In genomic region chr1:209484429-209484828, GRCh38 we compare ENCODE assay signal across 19 cellular contexts.
DNase-seq lines count a peak whose midpoint lies in the region; ATAC-seq, FAIRE-seq and TF ChIP-seq lines count a peak whose summit lies in the region.
"Had no signal": no experiment of that assay in that cellular context is flagged by ENCODE, and none has a peak within 500 bp of the region (broad histone marks: within the 10 kb centered on the region; RNA-seq: fewer than 3 reads in every experiment).

No MANE protein-coding gene starts in this region.

- H3K27me3 ChIP-seq in right lobe of liver (no peaks in the 10 kb centered on the region), HepG2 (ENCODE audit: control insufficient read depth in 1 of 2, insufficient read depth in 2 of 2, low read length in 2 of 2) (no peaks in the 10 kb centered on the region), esophagus (ENCODE audit: control insufficient read depth in 1 of 2, insufficient read depth in 2 of 2, low read length in 2 of 2) (no peaks in the 10 kb centered on the region)

- TF ChIP-seq CTCF in right lobe of liver (IDR thresholded peaks at IDR 0.05) (peak in 3 of 4 donors; percentile 6 to 10 (median 9)), HepG2 (CRISPR knock-in tag; IDR thresholded peaks at IDR 0.05) (no peak)

- H3K9ac ChIP-seq in HepG2 (ENCODE audit: insufficient read depth, low read depth, low read length): no peak overlapping the region
- H3K9ac ChIP-seq: GM23248 had no signal

- H3K4me2 ChIP-seq in HepG2 (ENCODE audit: low read depth, low read length): no peak overlapping the region

- no peak for FAIRE-seq in HepG2 (lab: Jason Lieb, UNC)
- FAIRE-seq: GM12878, GM18507, HTR-8/SVneo had no signal

- CTCF ChIA-PET in HepG2 (lab: Yijun Ruan, JAX; ENCODE audit: low intra/inter-chr PET ratio, low total read pairs): no interaction called here

- H3K36me3 ChIP-seq in right lobe of liver (no peaks in the 10 kb centered on the region), HepG2 (replicated peaks in 1 of 2; ENCODE audit: control insufficient read depth in 1 of 2, insufficient read depth in 2 of 2, low read length in 2 of 2) (no peaks in the 10 kb centered on the region), esophagus (ENCODE audit: control insufficient read depth in 2 of 2, insufficient read depth in 2 of 2, low read length in 1 of 2) (no peaks in the 10 kb centered on the region)

- TF ChIP-seq POLR2A in right lobe of liver (IDR thresholded peaks at IDR 0.05) (no peak), HepG2 (IDR thresholded peaks at IDR 0.05; ENCODE audit: insufficient read depth in 1 of 2, low read depth in 2 of 2, low read length in 2 of 2) (no peak)

- BruUV-seq in HepG2 (replicated peaks; lab: Mats Ljungman, UMichigan): no TSS peak

- ATAC-seq in right lobe of liver (peak in 2 of 4 donors; percentile 18 to 59), HepG2 (no peak)
- ATAC-seq: GM12878 had no signal

- TF ChIP-seq RAD21 in HepG2 (CRISPR knock-in tag; IDR thresholded peaks at IDR 0.05): no peak

- no peak overlapping the region for H3K4me3 ChIP-seq in right lobe of liver
- H3K4me3 ChIP-seq in HepG2 (replicated peaks in 1 of 3; ENCODE audit: insufficient read depth in 1 of 3, low read depth in 2 of 3, low read length in 3 of 3): no peak overlapping the region
- no peak overlapping the region for H3K4me3 ChIP-seq in esophagus (ENCODE audit: low read depth in 1 of 2, low read length in 2 of 2)
- H3K4me3 ChIP-seq: GM12878, GM23248 had no signal

- TF ChIP-seq EP300 in HepG2 (IDR thresholded peaks at IDR 0.05; ENCODE audit: low read depth in 2 of 2, low read length in 2 of 2) (no peak), HepG2 (CRISPR knock-in tag; IDR thresholded peaks at IDR 0.05; ENCODE audit: borderline replicate concordance) (no peak)

- H3K4me1 ChIP-seq in right lobe of liver (no peaks in the 10 kb centered on the region), HepG2 (ENCODE audit: insufficient read depth, low read length) (no peaks in the 10 kb centered on the region), esophagus (ENCODE audit: control insufficient read depth in 2 of 2, insufficient read depth in 2 of 2, low read length in 1 of 2) (peaks cover 0 to 3% of the 10 kb centered on the region in 2 donors)

- H3K27ac ChIP-seq in right lobe of liver (no peak overlapping the region), HepG2 (ENCODE audit: extremely low read length, insufficient read depth, low read length) (no peak overlapping the region), esophagus (ENCODE audit: low read depth in 2 of 2, low read length in 1 of 2) (peak overlapping the region; percentile 26 to 55)
- H3K27ac ChIP-seq: GM23248, HL-60 had no signal

- intact Hi-C loops in right lobe of liver (cut with DNase I): no loop called here
- intact Hi-C loops in HepG2 (cut with micrococcal nuclease; ENCODE audit: unreplicated experiment): no loop called here

- no peak overlapping the region for H2AFZ ChIP-seq in HepG2 (ENCODE audit: low read length)
- H2AFZ ChIP-seq: GM23248 had no signal

- in situ Hi-C loops in HepG2 (cut with HindIII; ENCODE audit: extremely low pct_ligation_motif_present, low pct_unique_long_range_greater_than_20kb): no loop called here

- H3K9me3 ChIP-seq in right lobe of liver (no peaks in the 10 kb centered on the region), HepG2 (ENCODE audit: low read length) (no peaks in the 10 kb centered on the region), esophagus (ENCODE audit: control insufficient read depth in 2 of 2, insufficient read depth in 1 of 2, low read depth in 1 of 2, low read length in 1 of 2) (no peaks in the 10 kb centered on the region)

- no peaks in the 10 kb centered on the region for H3K79me2 ChIP-seq in HepG2 (ENCODE audit: insufficient read depth, low read length)

- no peak for DNase-seq in right lobe of liver
- DNase-seq in HepG2 (ENCODE audit: low spot score): no peak
- DNase-seq in NCI-H345 treated with DMSO at 0.1 percent for 48 hours (lab: John Stamatoyannopoulos, UW; ENCODE audit: unreplicated experiment): peak; percentile 66
- no peak for DNase-seq in DMS79 (lab: John Stamatoyannopoulos, UW)
- DNase-seq in putamen (ENCODE audit: low spot score): no peak
- no peak for DNase-seq in effector CD8-positive, alpha-beta T cell (lab: John Stamatoyannopoulos, UW)
- DNase-seq: Calu3, GDM1, NCI-H1417 treated with DMSO at 0.1 percent for 48 hours, NCI-H524, OCI-M1, RPMI8226, T-helper 2 cell had no signal

- POLR2A ChIA-PET in HepG2 (lab: Yijun Ruan, JAX): no interaction called here

- no peaks in the 10 kb centered on the region for H4K20me1 ChIP-seq in HepG2 (ENCODE audit: insufficient read depth, low read length)

TF ChIP-seq in HepG2, 621 proteins besides CTCF, POLR2A, EP300 and RAD21:
- TF ChIP-seq ZNF503 (CRISPR knock-in tag; IDR thresholded peaks at IDR 0.05) (no peak), IRF9 (CRISPR knock-in tag; IDR thresholded peaks at IDR 0.05; ENCODE audit: borderline replicate concordance) (no peak), EEA1 (CRISPR knock-in tag; IDR thresholded peaks at IDR 0.05; ENCODE audit: borderline replicate concordance) (no peak), CBX5 (CRISPR knock-in tag; IDR thresholded peaks at IDR 0.05; ENCODE audit: borderline replicate concordance) (no peak)

Comparison
In these comparisons a context has a peak if more than half of its experiments do, and no peak if none do; other contexts are left out.
1. H3K27ac ChIP-seq: peak in esophagus (2 of 2); none in right lobe of liver (0 of 3) and HepG2 (single experiment).